ENCODE assay signal across 1 cellular context in genomic region chr2:10401977-10402627, GRCh38.
TF ChIP-seq lines count a peak whose summit lies in the region.

No MANE protein-coding gene starts in this region.

TF ChIP-seq in IMR-90, 13 proteins besides CTCF, POLR2A, EP300 and RAD21:
- TF ChIP-seq SMC3 (IDR thresholded peaks at IDR 0.05; ENCODE audit: low read depth, low read length) (0 out of 2 replicates have a peak, but pooled peaks have one; percentile 18), FOS (IDR thresholded peaks at IDR 0.05; ENCODE audit: low read depth, low read length) (peak; percentile 35; the same call in 1 of the 2 replicates), BHLHE40 (IDR thresholded peaks at IDR 0.05; ENCODE audit: low read depth, low read length) (0 out of 2 replicates have a peak, but pooled peaks have one; percentile 6)
